Comparison of ENCODE assay signal across 8 cellular contexts in genomic region chr7:83655951-83656556, GRCh38. TPM values are rescaled to one million over a fixed set of nuclear protein-coding genes. Genes with fewer than 3 reads are reported as not detected.
DNase-seq lines count a peak whose midpoint lies in the region; ATAC-seq and TF ChIP-seq lines count a peak whose summit lies in the region.

No MANE protein-coding gene starts in this region.

- peak; percentile 68 for ATAC-seq in GM21423 (IDR thresholded peaks at IDR 0.05; ENCODE audit: unreplicated experiment)

- no peak for TF ChIP-seq EP300 in Ishikawa (IDR thresholded peaks at IDR 0.05; ENCODE audit: borderline replicate concordance)

- peak; percentile 99 for TF ChIP-seq RAD21 in Ishikawa (IDR thresholded peaks at IDR 0.05; ENCODE audit: low read depth)

- H3K4me3 ChIP-seq in fibroblast of villous mesenchyme (ENCODE audit: low read depth, low read length): no peak overlapping the region

- DNase-seq in Daoy (ENCODE audit: low read depth): peak; percentile 41
- peak; percentile 26 for DNase-seq in SHP77 treated with DMSO at 0.1 percent for 48 hours (lab: John Stamatoyannopoulos, UW)
- DNase-seq in fibroblast of villous mesenchyme (ENCODE audit: low read depth): peak; percentile 53
- peak; percentile 74 for DNase-seq in superior temporal gyrus (ENCODE audit: extremely low spot score)
- DNase-seq in effector CD8-positive, alpha-beta T cell (lab: John Stamatoyannopoulos, UW): no peak
- no peak for DNase-seq in epidermal melanocyte (ENCODE audit: insufficient read length, low spot score)

- TF ChIP-seq CTCF in fibroblast of villous mesenchyme (IDR thresholded peaks at IDR 0.05; ENCODE audit: insufficient read depth, low read depth, low read length): peak; percentile 88

TF ChIP-seq in Ishikawa, 13 proteins besides CTCF, POLR2A, EP300 and RAD21:
- TF ChIP-seq EGR1 (IDR thresholded peaks at IDR 0.05) (no peak), REST (IDR thresholded peaks at IDR 0.05; ENCODE audit: low read depth) (no peak)
TF ChIP-seq in Ishikawa: peak in this region for 0.

RNA-seq across cellular contexts. Expression of gene SEMA3E, which starts 7.1 kb away (rescaled TPM):
- 5.7 and 6.0 TPM in 2 replicates for total RNA-seq in Daoy (2014; rRNA removed; shearing (Covaris generic))
- total RNA-seq in fibroblast of villous mesenchyme: 0.32 and 0.43 TPM in 2 replicates

Comparison
In these comparisons a context has a peak if more than half of its experiments do, and no peak if none do; other contexts are left out.
1. DNase-seq: peak in Daoy (single experiment), SHP77 treated with DMSO at 0.1 percent for 48 hours (single experiment), fibroblast of villous mesenchyme (single experiment) and superior temporal gyrus (single experiment); none in effector CD8-positive, alpha-beta T cell (single experiment) and epidermal melanocyte (single experiment).